2 cellular contexts compared by ENCODE assay signal in genomic region chr11:1389932-1390587, GRCh38.
TF ChIP-seq lines count a peak whose summit lies in the region.

TSS of gene BRSK2 (plus strand) at chr11:1389934. CDS start at chr11:1390285, 351 bp downstream.

TF ChIP-seq in H1, 55 proteins besides CTCF, POLR2A, EP300 and RAD21:
- TF ChIP-seq CREB1 (IDR thresholded peaks at IDR 0.05) (peak; percentile 38; the same call in 1 of the 2 replicates), MAX (IDR thresholded peaks at IDR 0.05) (peak; percentile 51; the same call in 1 of the 2 replicates), GTF2F1 (IDR thresholded peaks at IDR 0.05; ENCODE audit: borderline replicate concordance, low read depth, low read length) (no peak), SP2 (IDR thresholded peaks at IDR 0.05; ENCODE audit: low read length) (no peak), CHD7 (IDR thresholded peaks at IDR 0.05; ENCODE audit: insufficient replicate concordance, low read length) (no peak)

TF ChIP-seq in GM12891, 5 proteins besides CTCF, POLR2A, EP300 and RAD21 (continued from another document):
- TF ChIP-seq POU2F2 (IDR thresholded peaks at IDR 0.05; ENCODE audit: low read depth, low read length) (no peak), PAX5 (IDR thresholded peaks at IDR 0.05; ENCODE audit: insufficient read depth, low read length, severe bottlenecking) (no peak), TAF1 (IDR thresholded peaks at IDR 0.05; ENCODE audit: low read depth, low read length) (no peak)
TF ChIP-seq in GM12891: peak in this region for 0.
